23 cellular contexts compared by ENCODE assay signal in genomic region chr13:60411983-60412382, GRCh38.
"Had no signal": no experiment of that assay in that cellular context is flagged by ENCODE, and none has a peak within 500 bp of the region (broad histone marks: within the 10 kb centered on the region; RNA-seq: fewer than 3 reads in every experiment).

No MANE protein-coding gene starts in this region.

- FAIRE-seq: endometrium had no signal

- H3K27me3 Mint-ChIP-seq: activated naive CD8-positive, alpha-beta T cell; activated T-cell treated with anti-CD3 and anti-CD28 coated beads, Interleukin-2, amount 50 U/mL, for 24 hours; naive thymus-derived CD8-positive, alpha-beta T cell; progenitor cell of endocrine pancreas; stimulated activated naive B cell treated with anti-CD40 and anti-IgM and Interleukin-4, amounts not matched to agents 10 μg/mL and 1 μg/mL and 100 μg/mL, for 72 hours; T-cell had no signal

- H3K36me3 ChIP-seq: cardiac muscle cell, heart left ventricle, lower lobe of right lung, sigmoid colon, uterus had no signal

- DNase-seq: activated CD8-positive, alpha-beta memory T cell treated with anti-CD3 and anti-CD28 coated beads for 24 hours; activated CD8-positive, alpha-beta memory T cell treated with anti-CD3 and anti-CD28 coated beads, Interleukin-2, amount 50 U/mL, for 4 hours; activated naive CD4-positive, alpha-beta T cell; activated T-cell treated with anti-CD3 and anti-CD28 coated beads, Interleukin-2, amount 50 U/mL, for 24 hours; amniotic stem cell; heart left ventricle; lower lobe of right lung; mesendoderm; naive thymus-derived CD8-positive, alpha-beta T cell; retina; sigmoid colon; stimulated activated CD4-positive, alpha-beta T cell treated with anti-CD3 and anti-CD28 coated beads, Interleukin-2, amount 100 ng/mL, for 48 hours; stimulated activated CD8-positive, alpha-beta memory T cell treated with anti-CD3 and anti-CD28 coated beads, Interleukin-4, amount 100 ng/mL, for 48 hours; stimulated activated naive B cell treated with anti-CD40 and anti-IgM and Interleukin-4, amounts not matched to agents 10 μg/mL and 1 μg/mL and 100 μg/mL, for 72 hours; T-cell; testis; uterus had no signal

- H3K27me3 ChIP-seq: cardiac muscle cell, heart left ventricle, sigmoid colon, testis, uterus had no signal

- H3K4me1 ChIP-seq: testis, uterus had no signal

- H3K27ac ChIP-seq: cardiac muscle cell, heart left ventricle, lower lobe of right lung, sigmoid colon, testis, uterus had no signal

- H3K9me3 ChIP-seq: heart left ventricle, lower lobe of right lung, sigmoid colon, testis, uterus had no signal

- H3K4me3 ChIP-seq: cardiac muscle cell, heart left ventricle, lower lobe of right lung, sigmoid colon, testis, uterus had no signal

- H3K4me3 Mint-ChIP-seq: activated naive CD8-positive, alpha-beta T cell; activated T-cell treated with anti-CD3 and anti-CD28 coated beads, Interleukin-2, amount 50 U/mL, for 24 hours; stimulated activated naive B cell treated with anti-CD40 and anti-IgM and Interleukin-4, amounts not matched to agents 10 μg/mL and 1 μg/mL and 100 μg/mL, for 72 hours; T-cell; WTC11 had no signal

- H3K27ac Mint-ChIP-seq: activated naive CD8-positive, alpha-beta T cell; activated T-helper 2 cell treated with anti-CD3 and anti-CD28 coated beads, Interferon-gamma antibody, Interleukin-2, Interleukin-4, amounts not matched to agents 10 μg/mL and 5 μg/mL and 100 μg/mL, durations not matched to agents 14 hours and 24 hours and 36 hours; progenitor cell of endocrine pancreas; stimulated activated naive B cell treated with anti-CD40 and anti-IgM and Interleukin-4, amounts not matched to agents 10 μg/mL and 1 μg/mL and 100 μg/mL, for 72 hours; T-cell; WTC11 had no signal
